12 cellular contexts compared by ENCODE assay signal in the genomic region with DNA sequence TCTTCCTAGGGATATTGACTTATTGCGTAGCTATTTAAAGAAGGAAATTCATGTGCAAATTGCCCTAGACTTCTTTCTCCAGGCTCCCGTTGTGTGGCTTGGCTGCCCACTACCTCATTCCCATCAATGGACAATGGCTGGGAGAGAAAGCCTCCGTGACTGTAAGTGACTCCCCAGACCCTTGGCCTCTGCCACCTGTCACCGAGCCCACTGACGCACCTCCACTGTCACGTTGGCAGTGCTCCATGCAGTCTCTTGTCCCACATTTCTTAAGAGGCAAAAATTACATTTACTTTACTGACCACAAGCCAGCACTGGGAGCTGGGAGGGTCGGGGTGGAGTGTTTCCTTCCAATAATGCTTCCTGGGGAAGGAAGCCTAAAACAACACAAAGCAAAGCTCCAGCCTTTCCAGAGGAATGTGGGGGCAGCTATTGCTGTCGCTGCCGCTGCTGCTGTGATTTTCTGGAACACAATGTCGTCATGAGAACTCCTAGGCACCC.
DNase-seq lines count a peak whose midpoint lies in the region; ATAC-seq and TF ChIP-seq lines count a peak whose summit lies in the region.
"Had no signal": no experiment of that assay in that cellular context is flagged by ENCODE, and none has a peak within 500 bp of the region (broad histone marks: within the 10 kb centered on the region; RNA-seq: fewer than 3 reads in every experiment).

No MANE protein-coding gene starts in this region.

- H2AK9ac ChIP-seq in IMR-90 (replicated peaks; ENCODE audit: low read depth, low read length, poor library complexity): peak overlapping the region; percentile 33

- peak overlapping the region; percentile 53; the same call in 1 of the 2 replicates for H2BK20ac ChIP-seq in IMR-90 (ENCODE audit: low read depth, low read length)

- H3K4me3 Mint-ChIP-seq in type B pancreatic cell: no peak overlapping the region
- H3K4me3 Mint-ChIP-seq: activated naive CD4-positive, alpha-beta T cell treated with anti-CD3 and anti-CD28 coated beads, Interleukin-2, amount 50 U/mL, for 24 hours; CD4-positive, alpha-beta T cell had no signal

- H3K4me3 ChIP-seq in IMR-90 (ENCODE audit: insufficient read depth, low read depth, low read length) (no peak overlapping the region), coronary artery (peak overlapping the region; percentile 57), iPS-20b (ENCODE audit: low read length) (peak overlapping the region; percentile 25; the same call in 1 of the 2 replicates), skeletal muscle cell (ENCODE audit: low read depth, low read length) (no peak overlapping the region)

- DNase-seq in IMR-90 (peak; percentile 81), coronary artery (ENCODE audit: low spot score) (peak; percentile 90), skeletal muscle cell (ENCODE audit: low read depth) (peak; percentile 81), NCI-H69 (lab: John Stamatoyannopoulos, UW) (no peak), type B pancreatic cell (ENCODE audit: extremely low spot score, unreplicated experiment) (no peak)
- DNase-seq: CD4-positive, alpha-beta T cell; OCI-M1 had no signal

- peaks cover 5% of the 10 kb centered on the region for H3K9me3 Mint-ChIP-seq in type B pancreatic cell
- H3K9me3 Mint-ChIP-seq: activated naive CD4-positive, alpha-beta T cell treated with anti-CD3 and anti-CD28 coated beads, Interleukin-2, amount 50 U/mL, for 24 hours; CD4-positive, alpha-beta T cell had no signal

- BruUV-seq in IMR-90 (replicated peaks; lab: Mats Ljungman, UMichigan): no TSS peak

- TF ChIP-seq CTCF in IMR-90 (conservative IDR thresholded peaks at IDR 0.05; ENCODE audit: low read depth, low read length) (no peak), coronary artery (IDR thresholded peaks at IDR 0.05) (no peak), type B pancreatic cell (conservative IDR thresholded peaks at IDR 0.05) (no peak)

- H3K9me3 ChIP-seq in IMR-90 (ENCODE audit: control insufficient read depth, insufficient read depth, low read length): no peaks in the 10 kb centered on the region
- H3K9me3 ChIP-seq in iPS-20b (ENCODE audit: insufficient read depth, low read depth, low read length): no peaks in the 10 kb centered on the region
- H3K9me3 ChIP-seq: neutrophil had no signal

- H3K9ac ChIP-seq in IMR-90 (ENCODE audit: low read depth, low read length) (no peak overlapping the region), iPS-20b (ENCODE audit: low read depth, low read length) (no peak overlapping the region)

- peaks cover 5% of the 10 kb centered on the region for H3K4me1 Mint-ChIP-seq in type B pancreatic cell (ENCODE audit: unreplicated experiment)

- H2BK120ac ChIP-seq in IMR-90 (ENCODE audit: low read depth, low read length): peak overlapping the region; percentile 51; the same call in 1 of the 2 replicates

- CTCF ChIA-PET in IMR-90 (lab: Yijun Ruan, JAX): no interaction called here

- no peaks in the 10 kb centered on the region for H3K79me1 ChIP-seq in IMR-90 (ENCODE audit: low read depth in 1 of 2, low read length in 2 of 2)

- no peak overlapping the region for H2BK5ac ChIP-seq in IMR-90 (ENCODE audit: low read depth, low read length, poor library complexity, severe bottlenecking)

- peak overlapping the region; percentile 17; the same call in 1 of the 2 replicates for H4K5ac ChIP-seq in IMR-90 (ENCODE audit: low read depth, low read length)

- no peak overlapping the region for H4K91ac ChIP-seq in IMR-90 (ENCODE audit: insufficient read depth, low read depth, low read length)

- peaks cover 6% of the 10 kb centered on the region for H3K27me3 Mint-ChIP-seq in type B pancreatic cell
- H3K27me3 Mint-ChIP-seq: activated naive CD4-positive, alpha-beta T cell treated with anti-CD3 and anti-CD28 coated beads, Interleukin-2, amount 50 U/mL, for 24 hours had no signal

- no peak overlapping the region for H3K56ac ChIP-seq in IMR-90 (ENCODE audit: extremely low read depth, insufficient read depth, low read length)

- TF ChIP-seq RAD21 in IMR-90 (IDR thresholded peaks at IDR 0.05; ENCODE audit: low read length): no peak

- H4K8ac ChIP-seq in IMR-90 (ENCODE audit: low read depth in 2 of 2, low read length in 2 of 2): peak overlapping the region in 1 of 2 experiments; percentile 41; a peak in 1 of 4 replicates

- H3K27ac ChIP-seq in IMR-90 (ENCODE audit: insufficient read depth, low read length) (no peak overlapping the region), coronary artery (peak overlapping the region; percentile 53 to 85), iPS-20b (ENCODE audit: low read length) (no peak overlapping the region)

- H3K27ac Mint-ChIP-seq in type B pancreatic cell: no peak overlapping the region
- H3K27ac Mint-ChIP-seq: CD4-positive, alpha-beta T cell had no signal

- dilution Hi-C loops in IMR-90 (cut with HindIII; ENCODE audit: low sequenced_read_pairs, unreplicated experiment): no loop called here

- no peaks in the 10 kb centered on the region for H4K20me1 ChIP-seq in IMR-90 (ENCODE audit: insufficient read depth, low read length)

- peak; percentile 66 for ATAC-seq in IMR-90 (ENCODE audit: low read depth)
- no peak for ATAC-seq in GM18909 (IDR thresholded peaks at IDR 0.05; ENCODE audit: poor library complexity, unreplicated experiment)
- no peak for ATAC-seq in HG03520 (IDR thresholded peaks at IDR 0.05; ENCODE audit: unreplicated experiment)

- peak overlapping the region; percentile 13 for H3K4me2 ChIP-seq in IMR-90 (ENCODE audit: low read depth, low read length)

- POLR2A ChIA-PET in IMR-90 (lab: Charles Lee; ENCODE audit: unreplicated experiment): no interaction called here

- peaks cover 11% of the 10 kb centered on the region for H3K4me1 ChIP-seq in IMR-90 (ENCODE audit: control insufficient read depth, insufficient read depth, low read length)
- peaks cover 23% of the 10 kb centered on the region for H3K4me1 ChIP-seq in iPS-20b (ENCODE audit: insufficient read depth, low read length)

- H2AFZ ChIP-seq in IMR-90 (replicated peaks; ENCODE audit: low read length, poor library complexity): peak overlapping the region; percentile 71

- no peak for TF ChIP-seq POLR2A in IMR-90 (IDR thresholded peaks at IDR 0.05; ENCODE audit: low read depth, low read length)

- no CpG with 5 or more reads among the region's 10 CpGs for WGBS in IMR-90 (ENCODE audit: extremely low coverage in 2 of 2, insufficient read length in 1 of 2), 2 experiments

- H3K18ac ChIP-seq in IMR-90 (ENCODE audit: low read depth, low read length): peak overlapping the region; percentile 16; the same call in 1 of the 2 replicates

- H3K27me3 ChIP-seq in IMR-90 (ENCODE audit: control insufficient read depth, insufficient read depth, low read length) (no peaks in the 10 kb centered on the region), iPS-20b (ENCODE audit: insufficient read depth, low read length) (no peaks in the 10 kb centered on the region)

- H3K36me3 ChIP-seq in IMR-90 (ENCODE audit: control insufficient read depth, insufficient read depth, low read length): no peaks in the 10 kb centered on the region
- H3K36me3 ChIP-seq in iPS-20b (ENCODE audit: insufficient read depth, low read depth, low read length): no peaks in the 10 kb centered on the region
- H3K36me3 ChIP-seq: neutrophil had no signal

- H2BK15ac ChIP-seq in IMR-90 (ENCODE audit: low read depth, low read length): peak overlapping the region; percentile 66; the same call in 1 of the 3 replicates

- in situ Hi-C loops in IMR-90 (cut with MboI; ENCODE audit: low sequenced_read_pairs): no loop called here

- peak overlapping the region; percentile 75 for H3K4ac ChIP-seq in IMR-90 (ENCODE audit: low read depth, low read length)

- H3K14ac ChIP-seq in IMR-90 (replicated peaks; ENCODE audit: low read depth, low read length): peak overlapping the region; percentile 57; the same call in 1 of the 2 replicates

- H3K36me3 Mint-ChIP-seq in type B pancreatic cell: no peaks in the 10 kb centered on the region

- H3K9me1 ChIP-seq in IMR-90 (ENCODE audit: insufficient read depth, low read length): peaks cover 12% of the 10 kb centered on the region; the same call in 1 of the 2 replicates

- intact Hi-C loops in IMR-90 (cut with micrococcal nuclease): no loop called here

- H3K23ac ChIP-seq in IMR-90 (ENCODE audit: low read depth, low read length): peak overlapping the region; percentile 4; the same call in 1 of the 2 replicates

- peak overlapping the region; percentile 27; the same call in 1 of the 2 replicates for H2AK5ac ChIP-seq in IMR-90 (ENCODE audit: low read depth, low read length)

TF ChIP-seq in IMR-90, 13 proteins besides CTCF, POLR2A, EP300 and RAD21:
- no peak for TF ChIP-seq MXI1 (IDR thresholded peaks at IDR 0.05; ENCODE audit: borderline replicate concordance, low read depth, low read length)
- peak; percentile 27; the same call in 1 of the 2 replicates for TF ChIP-seq MAZ (IDR thresholded peaks at IDR 0.05; ENCODE audit: borderline replicate concordance, low read depth, low read length)

Comparison
In these comparisons a context has a peak if more than half of its experiments do, and no peak if none do; other contexts are left out.
1. DNase-seq: peak in IMR-90 (single experiment), coronary artery (single experiment) and skeletal muscle cell (single experiment); none in NCI-H69 (single experiment) and type B pancreatic cell (single experiment).
2. H3K27ac ChIP-seq: peak in coronary artery (2 of 2); none in IMR-90 (single experiment) and iPS-20b (single experiment).
3. H3K4me3 ChIP-seq: peak in coronary artery (single experiment) and iPS-20b (single experiment); none in IMR-90 (single experiment) and skeletal muscle cell (single experiment).